1 cellular context compared by ENCODE assay signal in genomic region chr10:5285186-5285585, GRCh38.
TF ChIP-seq lines count a peak whose summit lies in the region.

No MANE protein-coding gene starts in this region.

TF ChIP-seq in endothelial cell of umbilical vein, 7 proteins besides CTCF, POLR2A, EP300 and RAD21:
- TF ChIP-seq, protein P1, sequence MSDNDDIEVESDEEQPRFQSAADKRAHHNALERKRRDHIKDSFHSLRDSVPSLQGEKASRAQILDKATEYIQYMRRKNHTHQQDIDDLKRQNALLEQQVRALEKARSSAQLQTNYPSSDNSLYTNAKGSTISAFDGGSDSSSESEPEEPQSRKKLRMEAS (IDR thresholded peaks at IDR 0.05; ENCODE audit: insufficient read depth, insufficient read length) = no peak
